ENCODE assay signal across 1 cellular context in the genomic region with DNA sequence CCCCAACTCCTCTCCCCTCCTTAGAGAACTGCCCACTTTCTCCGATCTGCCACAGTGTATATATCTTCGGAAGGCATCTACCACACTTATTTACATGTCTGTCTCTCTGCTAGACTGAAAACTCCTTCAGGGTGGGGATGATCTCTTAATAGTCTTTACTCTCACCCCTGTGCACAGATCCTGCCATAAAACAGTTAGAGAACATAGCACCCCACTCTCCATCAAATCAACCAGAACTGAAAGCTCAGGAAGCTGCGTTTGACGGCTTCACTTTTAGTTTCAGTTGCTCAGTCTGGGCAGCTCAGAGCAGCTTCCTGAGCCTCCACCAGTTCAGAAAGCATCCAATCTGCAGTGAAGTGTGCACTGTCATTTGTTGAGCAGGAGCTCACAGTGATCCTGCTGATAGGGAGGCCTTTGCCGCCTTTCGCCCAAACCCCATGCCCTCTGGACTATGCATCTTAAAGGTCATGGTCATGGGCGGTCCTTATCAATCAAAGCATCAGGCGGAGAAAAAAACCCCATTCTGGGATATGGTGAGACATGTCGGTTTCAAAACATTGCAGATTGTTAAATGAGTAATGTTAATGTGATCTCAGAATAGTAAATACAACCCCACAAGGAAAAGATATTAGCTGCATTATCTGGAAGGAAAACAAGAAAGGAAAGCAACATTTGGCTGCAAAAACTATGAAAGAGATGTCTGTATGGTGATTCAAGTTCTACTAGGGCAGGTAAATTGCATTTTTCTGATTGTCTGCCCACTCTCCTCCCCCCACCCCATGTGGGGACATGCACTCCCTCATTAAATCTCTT.
TF ChIP-seq lines count a peak whose summit lies in the region.

No MANE protein-coding gene starts in this region.

TF ChIP-seq in GM12878, 131 proteins besides CTCF, POLR2A, EP300 and RAD21 (continued from another document and continues in another):
- TF ChIP-seq, protein P1, sequence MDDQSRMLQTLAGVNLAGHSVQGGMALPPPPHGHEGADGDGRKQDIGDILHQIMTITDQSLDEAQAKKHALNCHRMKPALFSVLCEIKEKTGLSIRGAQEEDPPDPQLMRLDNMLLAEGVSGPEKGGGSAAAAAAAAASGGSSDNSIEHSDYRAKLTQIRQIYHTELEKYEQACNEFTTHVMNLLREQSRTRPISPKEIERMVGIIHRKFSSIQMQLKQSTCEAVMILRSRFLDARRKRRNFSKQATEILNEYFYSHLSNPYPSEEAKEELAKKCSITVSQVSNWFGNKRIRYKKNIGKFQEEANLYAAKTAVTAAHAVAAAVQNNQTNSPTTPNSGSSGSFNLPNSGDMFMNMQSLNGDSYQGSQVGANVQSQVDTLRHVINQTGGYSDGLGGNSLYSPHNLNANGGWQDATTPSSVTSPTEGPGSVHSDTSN (IDR thresholded peaks at IDR 0.05; ENCODE audit: insufficient replicate concordance, low read depth, low read length): peak; percentile 18
- TF ChIP-seq RUNX3 (IDR thresholded peaks at IDR 0.05; ENCODE audit: low read length) (peak; percentile 50; the same call in 1 of the 2 replicates), RB1 (IDR thresholded peaks at IDR 0.05; ENCODE audit: borderline replicate concordance) (no peak), SREBF2 (IDR thresholded peaks at IDR 0.05; ENCODE audit: low read length) (no peak), CEBPB (IDR thresholded peaks at IDR 0.05; ENCODE audit: borderline replicate concordance in 1 of 2, low read depth in 2 of 2, low read length in 2 of 2) (no peak; a peak in 2 of 4 replicates), HDAC2 (IDR thresholded peaks at IDR 0.05) (no peak), BHLHE40 (IDR thresholded peaks at IDR 0.05; ENCODE audit: borderline replicate concordance in 1 of 2, low read depth in 2 of 2, low read length in 1 of 2) (peak in 1 of 2 experiments; percentile 35; a peak in 3 of 4 replicates), KDM1A (IDR thresholded peaks at IDR 0.05; ENCODE audit: borderline replicate concordance) (no peak), ZNF274 (IDR thresholded peaks at IDR 0.05; ENCODE audit: insufficient read depth, insufficient read length) (no peak), CBX5 (IDR thresholded peaks at IDR 0.05; ENCODE audit: low read depth) (0 out of 2 replicates have a peak, but pooled peaks have one; percentile 3), RAD51 (IDR thresholded peaks at IDR 0.05) (peak; percentile 38; the same call in 1 of the 2 replicates), IKZF2 (IDR thresholded peaks at IDR 0.05) (peak; percentile 81 to 90), BRCA1 (IDR thresholded peaks at IDR 0.05; ENCODE audit: low read depth, low read length) (no peak), NR2F1 (conservative IDR thresholded peaks at IDR 0.05) (peak; percentile 93), JUND (IDR thresholded peaks at IDR 0.05; ENCODE audit: low read depth, low read length) (no peak), PAX5 (IDR thresholded peaks at IDR 0.05; ENCODE audit: borderline replicate concordance, low read depth, low read length) (peak; percentile 62; the same call in 1 of the 2 replicates), ZZZ3 (IDR thresholded peaks at IDR 0.05; ENCODE audit: control insufficient read depth, insufficient read length, low read depth) (no peak), SMAD1 (IDR thresholded peaks at IDR 0.05; ENCODE audit: low read depth, partially characterized antibody) (no peak), SMAD5 (IDR thresholded peaks at IDR 0.05; ENCODE audit: low read depth) (no peak; the same call in 1 of the 2 replicates), FOXM1 (IDR thresholded peaks at IDR 0.05; ENCODE audit: low read depth, low read length) (no peak; the same call in 1 of the 2 replicates), RELA (IDR thresholded peaks at IDR 0.05; ENCODE audit: borderline replicate concordance, partially characterized antibody) (no peak), PAX8 (IDR thresholded peaks at IDR 0.05) (no peak; the same call in 1 of the 2 replicates), POLR2AphosphoS5 (IDR thresholded peaks at IDR 0.05; ENCODE audit: low read length) (peak; percentile 65; the same call in 1 of the 2 replicates), STAT1 (conservative IDR thresholded peaks at IDR 0.05) (0 out of 2 replicates have a peak, but pooled peaks have one; percentile 45), TCF3 (IDR thresholded peaks at IDR 0.05; ENCODE audit: borderline replicate concordance, insufficient read depth, low read depth, low read length) (no peak), DPF2 (IDR thresholded peaks at IDR 0.05) (peak; percentile 90), HCFC1 (IDR thresholded peaks at IDR 0.05; ENCODE audit: low read length) (peak; percentile 8; the same call in 1 of the 2 replicates), ESRRA (IDR thresholded peaks at IDR 0.05; ENCODE audit: low read length) (peak; percentile 48; the same call in 1 of the 2 replicates)
- TF ChIP-seq, protein P2, sequence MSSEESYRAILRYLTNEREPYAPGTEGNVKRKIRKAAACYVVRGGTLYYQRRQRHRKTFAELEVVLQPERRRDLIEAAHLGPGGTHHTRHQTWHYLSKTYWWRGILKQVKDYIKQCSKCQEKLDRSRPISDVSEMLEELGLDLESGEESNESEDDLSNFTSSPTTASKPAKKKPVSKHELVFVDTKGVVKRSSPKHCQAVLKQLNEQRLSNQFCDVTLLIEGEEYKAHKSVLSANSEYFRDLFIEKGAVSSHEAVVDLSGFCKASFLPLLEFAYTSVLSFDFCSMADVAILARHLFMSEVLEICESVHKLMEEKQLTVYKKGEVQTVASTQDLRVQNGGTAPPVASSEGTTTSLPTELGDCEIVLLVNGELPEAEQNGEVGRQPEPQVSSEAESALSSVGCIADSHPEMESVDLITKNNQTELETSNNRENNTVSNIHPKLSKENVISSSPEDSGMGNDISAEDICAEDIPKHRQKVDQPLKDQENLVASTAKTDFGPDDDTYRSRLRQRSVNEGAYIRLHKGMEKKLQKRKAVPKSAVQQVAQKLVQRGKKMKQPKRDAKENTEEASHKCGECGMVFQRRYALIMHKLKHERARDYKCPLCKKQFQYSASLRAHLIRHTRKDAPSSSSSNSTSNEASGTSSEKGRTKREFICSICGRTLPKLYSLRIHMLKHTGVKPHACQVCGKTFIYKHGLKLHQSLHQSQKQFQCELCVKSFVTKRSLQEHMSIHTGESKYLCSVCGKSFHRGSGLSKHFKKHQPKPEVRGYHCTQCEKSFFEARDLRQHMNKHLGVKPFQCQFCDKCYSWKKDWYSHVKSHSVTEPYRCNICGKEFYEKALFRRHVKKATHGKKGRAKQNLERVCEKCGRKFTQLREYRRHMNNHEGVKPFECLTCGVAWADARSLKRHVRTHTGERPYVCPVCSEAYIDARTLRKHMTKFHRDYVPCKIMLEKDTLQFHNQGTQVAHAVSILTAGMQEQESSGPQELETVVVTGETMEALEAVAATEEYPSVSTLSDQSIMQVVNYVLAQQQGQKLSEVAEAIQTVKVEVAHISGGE (CRISPR knock-in tag; IDR thresholded peaks at IDR 0.05): no peak
- TF ChIP-seq, protein P3, sequence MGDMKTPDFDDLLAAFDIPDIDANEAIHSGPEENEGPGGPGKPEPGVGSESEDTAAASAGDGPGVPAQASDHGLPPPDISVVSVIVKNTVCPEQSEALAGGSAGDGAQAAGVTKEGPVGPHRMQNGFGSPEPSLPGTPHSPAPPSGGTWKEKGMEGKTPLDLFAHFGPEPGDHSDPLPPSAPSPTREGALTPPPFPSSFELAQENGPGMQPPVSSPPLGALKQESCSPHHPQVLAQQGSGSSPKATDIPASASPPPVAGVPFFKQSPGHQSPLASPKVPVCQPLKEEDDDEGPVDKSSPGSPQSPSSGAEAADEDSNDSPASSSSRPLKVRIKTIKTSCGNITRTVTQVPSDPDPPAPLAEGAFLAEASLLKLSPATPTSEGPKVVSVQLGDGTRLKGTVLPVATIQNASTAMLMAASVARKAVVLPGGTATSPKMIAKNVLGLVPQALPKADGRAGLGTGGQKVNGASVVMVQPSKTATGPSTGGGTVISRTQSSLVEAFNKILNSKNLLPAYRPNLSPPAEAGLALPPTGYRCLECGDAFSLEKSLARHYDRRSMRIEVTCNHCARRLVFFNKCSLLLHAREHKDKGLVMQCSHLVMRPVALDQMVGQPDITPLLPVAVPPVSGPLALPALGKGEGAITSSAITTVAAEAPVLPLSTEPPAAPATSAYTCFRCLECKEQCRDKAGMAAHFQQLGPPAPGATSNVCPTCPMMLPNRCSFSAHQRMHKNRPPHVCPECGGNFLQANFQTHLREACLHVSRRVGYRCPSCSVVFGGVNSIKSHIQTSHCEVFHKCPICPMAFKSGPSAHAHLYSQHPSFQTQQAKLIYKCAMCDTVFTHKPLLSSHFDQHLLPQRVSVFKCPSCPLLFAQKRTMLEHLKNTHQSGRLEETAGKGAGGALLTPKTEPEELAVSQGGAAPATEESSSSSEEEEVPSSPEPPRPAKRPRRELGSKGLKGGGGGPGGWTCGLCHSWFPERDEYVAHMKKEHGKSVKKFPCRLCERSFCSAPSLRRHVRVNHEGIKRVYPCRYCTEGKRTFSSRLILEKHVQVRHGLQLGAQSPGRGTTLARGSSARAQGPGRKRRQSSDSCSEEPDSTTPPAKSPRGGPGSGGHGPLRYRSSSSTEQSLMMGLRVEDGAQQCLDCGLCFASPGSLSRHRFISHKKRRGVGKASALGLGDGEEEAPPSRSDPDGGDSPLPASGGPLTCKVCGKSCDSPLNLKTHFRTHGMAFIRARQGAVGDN (IDR thresholded peaks at IDR 0.05): peak; percentile 79
- TF ChIP-seq, protein P4, sequence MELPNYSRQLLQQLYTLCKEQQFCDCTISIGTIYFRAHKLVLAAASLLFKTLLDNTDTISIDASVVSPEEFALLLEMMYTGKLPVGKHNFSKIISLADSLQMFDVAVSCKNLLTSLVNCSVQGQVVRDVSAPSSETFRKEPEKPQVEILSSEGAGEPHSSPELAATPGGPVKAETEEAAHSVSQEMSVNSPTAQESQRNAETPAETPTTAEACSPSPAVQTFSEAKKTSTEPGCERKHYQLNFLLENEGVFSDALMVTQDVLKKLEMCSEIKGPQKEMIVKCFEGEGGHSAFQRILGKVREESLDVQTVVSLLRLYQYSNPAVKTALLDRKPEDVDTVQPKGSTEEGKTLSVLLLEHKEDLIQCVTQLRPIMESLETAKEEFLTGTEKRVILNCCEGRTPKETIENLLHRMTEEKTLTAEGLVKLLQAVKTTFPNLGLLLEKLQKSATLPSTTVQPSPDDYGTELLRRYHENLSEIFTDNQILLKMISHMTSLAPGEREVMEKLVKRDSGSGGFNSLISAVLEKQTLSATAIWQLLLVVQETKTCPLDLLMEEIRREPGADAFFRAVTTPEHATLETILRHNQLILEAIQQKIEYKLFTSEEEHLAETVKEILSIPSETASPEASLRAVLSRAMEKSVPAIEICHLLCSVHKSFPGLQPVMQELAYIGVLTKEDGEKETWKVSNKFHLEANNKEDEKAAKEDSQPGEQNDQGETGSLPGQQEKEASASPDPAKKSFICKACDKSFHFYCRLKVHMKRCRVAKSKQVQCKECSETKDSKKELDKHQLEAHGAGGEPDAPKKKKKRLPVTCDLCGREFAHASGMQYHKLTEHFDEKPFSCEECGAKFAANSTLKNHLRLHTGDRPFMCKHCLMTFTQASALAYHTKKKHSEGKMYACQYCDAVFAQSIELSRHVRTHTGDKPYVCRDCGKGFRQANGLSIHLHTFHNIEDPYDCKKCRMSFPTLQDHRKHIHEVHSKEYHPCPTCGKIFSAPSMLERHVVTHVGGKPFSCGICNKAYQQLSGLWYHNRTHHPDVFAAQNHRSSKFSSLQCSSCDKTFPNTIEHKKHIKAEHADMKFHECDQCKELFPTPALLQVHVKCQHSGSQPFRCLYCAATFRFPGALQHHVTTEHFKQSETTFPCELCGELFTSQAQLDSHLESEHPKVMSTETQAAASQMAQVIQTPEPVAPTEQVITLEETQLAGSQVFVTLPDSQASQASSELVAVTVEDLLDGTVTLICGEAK (IDR thresholded peaks at IDR 0.05; ENCODE audit: borderline replicate concordance): peak; percentile 14; the same call in 1 of the 2 replicates
- TF ChIP-seq, protein P5, sequence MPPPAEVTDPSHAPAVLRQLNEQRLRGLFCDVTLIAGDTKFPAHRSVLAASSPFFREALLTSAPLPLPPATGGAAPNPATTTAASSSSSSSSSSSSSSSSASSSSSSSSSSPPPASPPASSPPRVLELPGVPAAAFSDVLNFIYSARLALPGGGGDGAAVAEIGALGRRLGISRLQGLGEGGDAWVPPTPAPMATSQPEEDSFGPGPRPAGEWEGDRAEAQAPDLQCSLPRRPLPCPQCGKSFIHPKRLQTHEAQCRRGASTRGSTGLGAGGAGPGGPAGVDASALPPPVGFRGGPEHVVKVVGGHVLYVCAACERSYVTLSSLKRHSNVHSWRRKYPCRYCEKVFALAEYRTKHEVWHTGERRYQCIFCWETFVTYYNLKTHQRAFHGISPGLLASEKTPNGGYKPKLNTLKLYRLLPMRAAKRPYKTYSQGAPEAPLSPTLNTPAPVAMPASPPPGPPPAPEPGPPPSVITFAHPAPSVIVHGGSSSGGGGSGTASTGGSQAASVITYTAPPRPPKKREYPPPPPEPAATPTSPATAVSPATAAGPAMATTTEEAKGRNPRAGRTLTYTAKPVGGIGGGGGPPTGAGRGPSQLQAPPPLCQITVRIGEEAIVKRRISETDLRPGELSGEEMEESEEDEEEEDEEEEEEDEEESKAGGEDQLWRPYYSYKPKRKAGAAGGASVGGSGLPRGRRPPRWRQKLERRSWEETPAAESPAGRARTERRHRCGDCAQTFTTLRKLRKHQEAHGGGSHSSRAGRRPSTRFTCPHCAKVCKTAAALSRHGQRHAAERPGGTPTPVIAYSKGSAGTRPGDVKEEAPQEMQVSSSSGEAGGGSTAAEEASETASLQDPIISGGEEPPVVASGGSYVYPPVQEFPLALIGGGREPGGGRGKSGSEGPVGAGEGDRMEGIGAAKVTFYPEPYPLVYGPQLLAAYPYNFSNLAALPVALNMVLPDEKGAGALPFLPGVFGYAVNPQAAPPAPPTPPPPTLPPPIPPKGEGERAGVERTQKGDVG (CRISPR knock-in tag; IDR thresholded peaks at IDR 0.05): no peak
- TF ChIP-seq, protein P6, sequence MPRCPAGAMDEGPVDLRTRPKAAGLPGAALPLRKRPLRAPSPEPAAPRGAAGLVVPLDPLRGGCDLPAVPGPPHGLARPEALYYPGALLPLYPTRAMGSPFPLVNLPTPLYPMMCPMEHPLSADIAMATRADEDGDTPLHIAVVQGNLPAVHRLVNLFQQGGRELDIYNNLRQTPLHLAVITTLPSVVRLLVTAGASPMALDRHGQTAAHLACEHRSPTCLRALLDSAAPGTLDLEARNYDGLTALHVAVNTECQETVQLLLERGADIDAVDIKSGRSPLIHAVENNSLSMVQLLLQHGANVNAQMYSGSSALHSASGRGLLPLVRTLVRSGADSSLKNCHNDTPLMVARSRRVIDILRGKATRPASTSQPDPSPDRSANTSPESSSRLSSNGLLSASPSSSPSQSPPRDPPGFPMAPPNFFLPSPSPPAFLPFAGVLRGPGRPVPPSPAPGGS (IDR thresholded peaks at IDR 0.05; ENCODE audit: borderline replicate concordance, insufficient read depth, low read depth, low read length, poor library complexity, severe bottlenecking): no peak
- TF ChIP-seq, protein P7, sequence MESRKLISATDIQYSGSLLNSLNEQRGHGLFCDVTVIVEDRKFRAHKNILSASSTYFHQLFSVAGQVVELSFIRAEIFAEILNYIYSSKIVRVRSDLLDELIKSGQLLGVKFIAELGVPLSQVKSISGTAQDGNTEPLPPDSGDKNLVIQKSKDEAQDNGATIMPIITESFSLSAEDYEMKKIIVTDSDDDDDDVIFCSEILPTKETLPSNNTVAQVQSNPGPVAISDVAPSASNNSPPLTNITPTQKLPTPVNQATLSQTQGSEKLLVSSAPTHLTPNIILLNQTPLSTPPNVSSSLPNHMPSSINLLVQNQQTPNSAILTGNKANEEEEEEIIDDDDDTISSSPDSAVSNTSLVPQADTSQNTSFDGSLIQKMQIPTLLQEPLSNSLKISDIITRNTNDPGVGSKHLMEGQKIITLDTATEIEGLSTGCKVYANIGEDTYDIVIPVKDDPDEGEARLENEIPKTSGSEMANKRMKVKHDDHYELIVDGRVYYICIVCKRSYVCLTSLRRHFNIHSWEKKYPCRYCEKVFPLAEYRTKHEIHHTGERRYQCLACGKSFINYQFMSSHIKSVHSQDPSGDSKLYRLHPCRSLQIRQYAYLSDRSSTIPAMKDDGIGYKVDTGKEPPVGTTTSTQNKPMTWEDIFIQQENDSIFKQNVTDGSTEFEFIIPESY (IDR thresholded peaks at IDR 0.05): no peak
